In the genomic region with DNA sequence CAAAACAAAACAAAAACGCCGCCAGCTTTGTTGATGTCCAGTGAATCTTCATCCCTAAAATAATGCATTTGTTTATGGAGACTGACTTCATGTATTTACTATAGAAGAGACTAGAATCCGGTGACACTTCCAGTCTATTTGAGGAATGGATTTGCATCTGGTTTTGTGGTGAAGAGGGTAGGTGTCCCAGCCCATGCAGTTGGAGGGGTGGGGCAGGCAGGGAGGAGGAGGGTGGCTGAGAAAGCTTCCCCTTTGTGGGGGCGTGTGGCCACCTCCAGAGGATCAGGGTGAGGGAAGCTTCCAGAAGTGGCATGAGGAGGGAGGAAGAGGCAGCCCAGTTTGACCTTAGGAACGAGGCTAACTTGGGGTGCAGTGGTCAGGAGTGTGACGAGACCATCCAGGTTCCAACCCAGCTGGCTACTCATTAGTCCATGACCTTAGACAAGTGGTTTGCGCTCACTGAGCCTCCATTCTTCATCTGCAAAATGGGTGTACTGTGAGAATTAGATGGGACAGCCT, we compare ENCODE assay signal across 8 cellular contexts.
DNase-seq lines count a peak whose midpoint lies in the region; ATAC-seq and TF ChIP-seq lines count a peak whose summit lies in the region.

No MANE protein-coding gene starts in this region.

- no peaks in the 10 kb centered on the region for H3K36me3 ChIP-seq in brain microvascular endothelial cell (replicated peaks)

- TF ChIP-seq CTCF in brain microvascular endothelial cell (IDR thresholded peaks at IDR 0.05; ENCODE audit: low read depth, low read length, missing control alignments), result no peak

- peak overlapping the region; percentile 26 for H3K27ac Mint-ChIP-seq in activated CD4-positive, alpha-beta memory T cell treated with anti-CD3 and anti-CD28 coated beads, Interleukin-2, amount 10 ng/mL, durations not matched to agents 7 days and 5 days
- no peak overlapping the region for H3K27ac Mint-ChIP-seq in activated CD4-positive, alpha-beta memory T cell treated with anti-CD3 and anti-CD28 coated beads for 36 hours
- peak overlapping the region; percentile 34 for H3K27ac Mint-ChIP-seq in stimulated activated memory B cell treated with anti-CD40 and anti-IgM and Interleukin-4, amounts not matched to agents 10 μg/mL and 1 μg/mL and 100 μg/mL, for 72 hours

- ATAC-seq in HG03139 (IDR thresholded peaks at IDR 0.05; ENCODE audit: unreplicated experiment), result peak; percentile 78
- ATAC-seq in stimulated activated memory B cell treated with anti-CD40 and anti-IgM and Interleukin-4, amounts not matched to agents 10 μg/mL and 1 μg/mL and 100 μg/mL, for 72 hours, result peak; percentile 89

- POLR2A ChIA-PET in activated CD4-positive, alpha-beta memory T cell treated with anti-CD3 and anti-CD28 coated beads, Interleukin-2, amount 10 ng/mL, durations not matched to agents 7 days and 5 days (lab: Charles Lee), result interaction anchor here (1.1 kb wide), 1 partner anchor 15 kb away, joined by 4 read pairs; no protein-coding TSS in a partner anchor
- POLR2A ChIA-PET in activated CD4-positive, alpha-beta memory T cell treated with anti-CD3 and anti-CD28 coated beads for 36 hours (lab: Charles Lee), result no interaction called here

- no peak for DNase-seq in activated CD4-positive, alpha-beta memory T cell treated with anti-CD3 and anti-CD28 coated beads, Interleukin-2, amount 10 ng/mL, durations not matched to agents 7 days and 5 days
- no peak for DNase-seq in activated CD4-positive, alpha-beta memory T cell treated with anti-CD3 and anti-CD28 coated beads for 36 hours
- no peak for DNase-seq in brain microvascular endothelial cell
- no peak for DNase-seq in OCI-M2 (lab: John Stamatoyannopoulos, UW; ENCODE audit: unreplicated experiment)
- DNase-seq in NCI-H2081 treated with DMSO at 0.1 percent for 48 hours (lab: John Stamatoyannopoulos, UW), result no peak
- no peak for DNase-seq in NCI-H2107 treated with DMSO at 0.1 percent for 48 hours (lab: John Stamatoyannopoulos, UW; ENCODE audit: unreplicated experiment)

- H3K4me3 ChIP-seq in brain microvascular endothelial cell (ENCODE audit: low read depth, low read length), result no peak overlapping the region

- CTCF ChIA-PET in activated CD4-positive, alpha-beta memory T cell treated with anti-CD3 and anti-CD28 coated beads, Interleukin-2, amount 10 ng/mL, durations not matched to agents 7 days and 5 days (lab: Charles Lee), result no interaction called here
- CTCF ChIA-PET in activated CD4-positive, alpha-beta memory T cell treated with anti-CD3 and anti-CD28 coated beads for 36 hours (lab: Charles Lee), result no interaction called here

- no peaks in the 10 kb centered on the region for H3K27me3 Mint-ChIP-seq in activated CD4-positive, alpha-beta memory T cell treated with anti-CD3 and anti-CD28 coated beads, Interleukin-2, amount 10 ng/mL, durations not matched to agents 7 days and 5 days
- H3K27me3 Mint-ChIP-seq in activated CD4-positive, alpha-beta memory T cell treated with anti-CD3 and anti-CD28 coated beads for 36 hours, result no peaks in the 10 kb centered on the region
- H3K27me3 Mint-ChIP-seq in stimulated activated memory B cell treated with anti-CD40 and anti-IgM and Interleukin-4, amounts not matched to agents 10 μg/mL and 1 μg/mL and 100 μg/mL, for 72 hours, result no peaks in the 10 kb centered on the region

- H3K4me1 Mint-ChIP-seq in activated CD4-positive, alpha-beta memory T cell treated with anti-CD3 and anti-CD28 coated beads, Interleukin-2, amount 10 ng/mL, durations not matched to agents 7 days and 5 days, result peaks cover 24% of the 10 kb centered on the region
- peaks cover 4% of the 10 kb centered on the region for H3K4me1 Mint-ChIP-seq in activated CD4-positive, alpha-beta memory T cell treated with anti-CD3 and anti-CD28 coated beads for 36 hours (ENCODE audit: low read depth)
- peaks cover 50% of the 10 kb centered on the region for H3K4me1 Mint-ChIP-seq in stimulated activated memory B cell treated with anti-CD40 and anti-IgM and Interleukin-4, amounts not matched to agents 10 μg/mL and 1 μg/mL and 100 μg/mL, for 72 hours

- no peaks in the 10 kb centered on the region for H3K27me3 ChIP-seq in brain microvascular endothelial cell (replicated peaks)

- no peaks in the 10 kb centered on the region for H3K9me3 Mint-ChIP-seq in activated CD4-positive, alpha-beta memory T cell treated with anti-CD3 and anti-CD28 coated beads, Interleukin-2, amount 10 ng/mL, durations not matched to agents 7 days and 5 days
- H3K9me3 Mint-ChIP-seq in activated CD4-positive, alpha-beta memory T cell treated with anti-CD3 and anti-CD28 coated beads for 36 hours, result no peaks in the 10 kb centered on the region
- H3K9me3 Mint-ChIP-seq in stimulated activated memory B cell treated with anti-CD40 and anti-IgM and Interleukin-4, amounts not matched to agents 10 μg/mL and 1 μg/mL and 100 μg/mL, for 72 hours, result no peaks in the 10 kb centered on the region

- peak overlapping the region; percentile 2 for H3K27ac ChIP-seq in brain microvascular endothelial cell

- H3K36me3 Mint-ChIP-seq in activated CD4-positive, alpha-beta memory T cell treated with anti-CD3 and anti-CD28 coated beads, Interleukin-2, amount 10 ng/mL, durations not matched to agents 7 days and 5 days (ENCODE audit: low read depth), result peaks cover 5% of the 10 kb centered on the region
- peaks cover 2% of the 10 kb centered on the region for H3K36me3 Mint-ChIP-seq in activated CD4-positive, alpha-beta memory T cell treated with anti-CD3 and anti-CD28 coated beads for 36 hours
- H3K36me3 Mint-ChIP-seq in stimulated activated memory B cell treated with anti-CD40 and anti-IgM and Interleukin-4, amounts not matched to agents 10 μg/mL and 1 μg/mL and 100 μg/mL, for 72 hours, result peaks cover 15% of the 10 kb centered on the region

- in situ Hi-C loops in brain microvascular endothelial cell (cut with HindIII; ENCODE audit: low pct_ligation_motif_present, low sequenced_read_pairs), result no loop called here

- intact Hi-C loops in activated CD4-positive, alpha-beta memory T cell treated with anti-CD3 and anti-CD28 coated beads for 36 hours (cut with micrococcal nuclease), result no loop called here

- H3K4me3 Mint-ChIP-seq in activated CD4-positive, alpha-beta memory T cell treated with anti-CD3 and anti-CD28 coated beads, Interleukin-2, amount 10 ng/mL, durations not matched to agents 7 days and 5 days, result no peak overlapping the region
- H3K4me3 Mint-ChIP-seq in activated CD4-positive, alpha-beta memory T cell treated with anti-CD3 and anti-CD28 coated beads for 36 hours, result no peak overlapping the region
- H3K4me3 Mint-ChIP-seq in stimulated activated memory B cell treated with anti-CD40 and anti-IgM and Interleukin-4, amounts not matched to agents 10 μg/mL and 1 μg/mL and 100 μg/mL, for 72 hours, result peak overlapping the region; percentile 27
